1 cellular context compared by ENCODE assay signal in genomic region chr17:42221886-42222745, GRCh38.
TF ChIP-seq lines count a peak whose summit lies in the region.

No MANE protein-coding gene starts in this region.

TF ChIP-seq in HEK293, 187 proteins besides CTCF, POLR2A, EP300 and RAD21 (continued from another document):
- TF ChIP-seq ZNF280D (tag by site-specific recombination; IDR thresholded peaks at IDR 0.05) (no peak), ZNF513 (tag by site-specific recombination; IDR thresholded peaks at IDR 0.05) (no peak)
